Comparison of ENCODE assay signal across 9 cellular contexts in the genomic region with DNA sequence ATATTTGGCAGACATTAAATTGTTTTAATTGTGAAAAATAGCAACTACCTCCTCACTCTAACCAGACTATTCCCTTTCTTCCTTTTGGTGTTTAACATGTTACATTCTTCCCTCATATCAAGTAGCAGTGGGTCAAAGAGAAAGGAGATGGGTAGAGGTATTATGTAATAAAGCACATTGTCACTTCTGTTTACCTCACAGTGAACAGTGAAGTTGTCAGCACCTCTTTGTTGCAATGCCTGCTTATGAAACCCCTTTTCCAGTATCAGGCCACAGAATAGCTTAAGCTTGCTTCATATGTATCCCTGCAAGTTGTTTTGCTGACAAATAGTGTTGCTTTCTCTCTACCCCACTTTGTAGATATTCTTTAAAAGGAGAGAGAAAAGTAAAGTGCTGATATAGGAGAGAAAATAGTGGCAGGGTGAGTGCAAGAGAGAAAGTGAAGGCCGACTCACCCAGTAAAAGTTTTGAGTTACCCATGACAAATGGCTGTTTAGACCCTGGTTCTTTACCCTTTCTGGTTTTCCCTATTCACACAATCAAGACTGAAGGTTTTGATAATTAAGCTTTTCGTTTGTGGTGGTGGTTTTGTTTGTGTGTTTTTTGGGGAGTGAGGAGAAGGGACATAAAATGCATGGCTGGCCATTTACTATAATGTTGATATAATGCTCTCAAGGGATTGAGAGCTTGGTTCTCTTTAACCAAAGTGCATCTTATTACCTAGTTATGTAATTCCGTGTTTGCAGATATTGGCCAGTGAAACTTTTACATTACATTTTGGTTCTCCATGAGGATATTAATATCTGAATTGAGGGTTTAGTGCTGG. TPM values are rescaled to one million over a fixed set of nuclear protein-coding genes. Genes with fewer than 3 reads are reported as not detected.
DNase-seq lines count a peak whose midpoint lies in the region; ATAC-seq, FAIRE-seq and TF ChIP-seq lines count a peak whose summit lies in the region.
"Had no signal": no experiment of that assay in that cellular context is flagged by ENCODE, and none has a peak within 500 bp of the region (broad histone marks: within the 10 kb centered on the region; RNA-seq: fewer than 3 reads in every experiment).

No MANE protein-coding gene starts in this region.

- in situ Hi-C loops in IMR-90 (cut with MboI; ENCODE audit: low sequenced_read_pairs): no loop called here

- H2BK20ac ChIP-seq in IMR-90 (ENCODE audit: low read depth, low read length): no peak overlapping the region

- dilution Hi-C loops in IMR-90 (cut with HindIII; ENCODE audit: low sequenced_read_pairs, unreplicated experiment): no loop called here

- H3K4me2 ChIP-seq in IMR-90 (ENCODE audit: low read depth, low read length): peak overlapping the region; percentile 71
- peak overlapping the region; percentile 79 for H3K4me2 ChIP-seq in hepatocyte

- no peak overlapping the region for H4K5ac ChIP-seq in IMR-90 (ENCODE audit: low read depth, low read length)

- no peak overlapping the region for H3K14ac ChIP-seq in IMR-90 (replicated peaks; ENCODE audit: low read depth, low read length)

- BruUV-seq in IMR-90 (replicated peaks; lab: Mats Ljungman, UMichigan): no TSS peak

- H3K4me1 ChIP-seq in IMR-90 (ENCODE audit: control insufficient read depth, insufficient read depth, low read length) (peaks cover 8% of the 10 kb centered on the region), hepatocyte (ENCODE audit: insufficient read depth) (peaks cover 32% of the 10 kb centered on the region), small intestine (ENCODE audit: control insufficient read depth in 2 of 2, insufficient read depth in 1 of 2, low read depth in 1 of 2, low read length in 1 of 2) (peaks cover 3 to 7% of the 10 kb centered on the region in 2 donors)

- H3K9me3 ChIP-seq in IMR-90 (ENCODE audit: control insufficient read depth, insufficient read depth, low read length): peaks cover 3% of the 10 kb centered on the region; the same call in 1 of the 2 replicates
- no peaks in the 10 kb centered on the region for H3K9me3 ChIP-seq in hepatocyte (ENCODE audit: low read depth)
- H3K9me3 ChIP-seq in small intestine (ENCODE audit: control insufficient read depth, low read depth): no peaks in the 10 kb centered on the region

- no peak for TF ChIP-seq RAD21 in IMR-90 (IDR thresholded peaks at IDR 0.05; ENCODE audit: low read length)

- H3K27me3 ChIP-seq in IMR-90 (ENCODE audit: control insufficient read depth, insufficient read depth, low read length) (0 out of 2 replicates have a peak, but pooled peaks cover 2% of the 10 kb centered on the region), hepatocyte (no peaks in the 10 kb centered on the region), small intestine (ENCODE audit: control insufficient read depth in 2 of 2, insufficient read depth in 2 of 2, low read length in 2 of 2) (no peaks in the 10 kb centered on the region)

- no peaks in the 10 kb centered on the region for H3K9me2 ChIP-seq in hepatocyte (replicated peaks; ENCODE audit: insufficient read depth)

- H3K23ac ChIP-seq in IMR-90 (ENCODE audit: low read depth, low read length): peak overlapping the region; percentile 45

- no peak for TF ChIP-seq POLR2A in IMR-90 (IDR thresholded peaks at IDR 0.05; ENCODE audit: low read depth, low read length)

- H3K9ac ChIP-seq in IMR-90 (ENCODE audit: low read depth, low read length): no peak overlapping the region

- H3K56ac ChIP-seq in IMR-90 (ENCODE audit: extremely low read depth, insufficient read depth, low read length): no peak overlapping the region

- no peak overlapping the region for H2AK9ac ChIP-seq in IMR-90 (replicated peaks; ENCODE audit: low read depth, low read length, poor library complexity)

- H3K4me3 Mint-ChIP-seq in activated naive CD8-positive, alpha-beta T cell: peak overlapping the region; percentile 95

- TF ChIP-seq CTCF in IMR-90 (conservative IDR thresholded peaks at IDR 0.05; ENCODE audit: low read depth, low read length) (no peak), hepatocyte (IDR thresholded peaks at IDR 0.05; ENCODE audit: poor library complexity) (no peak), GM10266 (IDR thresholded peaks at IDR 0.05; ENCODE audit: control insufficient read depth, insufficient read depth, low read depth, missing control alignments) (no peak)

- ATAC-seq in IMR-90 (ENCODE audit: low read depth) (no peak), GM18870 (IDR thresholded peaks at IDR 0.05; ENCODE audit: unreplicated experiment) (no peak)

- H4K8ac ChIP-seq in IMR-90 (ENCODE audit: low read depth in 2 of 2, low read length in 2 of 2): no peak overlapping the region

- DNase-seq in IMR-90 (no peak), hepatocyte (ENCODE audit: low spot score) (no peak), small intestine (no peak), NCI-H510A treated with DMSO at 0.1 percent for 48 hours (lab: John Stamatoyannopoulos, UW) (no peak), NCI-H187 treated with DMSO at 0.1 percent for 48 hours (lab: John Stamatoyannopoulos, UW) (no peak), GM10266 (ENCODE audit: extremely low spot score) (no peak)
- DNase-seq: stimulated activated CD4-positive, alpha-beta T cell treated with anti-CD3 and anti-CD28 coated beads, Interleukin-2, amount 100 ng/mL, for 24 hours had no signal

- peak overlapping the region; percentile 64 for H3K27ac Mint-ChIP-seq in activated naive CD8-positive, alpha-beta T cell

- H3K4me1 Mint-ChIP-seq in activated naive CD8-positive, alpha-beta T cell (ENCODE audit: low read depth): peaks cover 83% of the 10 kb centered on the region

- H3K36me3 Mint-ChIP-seq in activated naive CD8-positive, alpha-beta T cell: no peaks in the 10 kb centered on the region

- no peak overlapping the region for H2BK15ac ChIP-seq in IMR-90 (ENCODE audit: low read depth, low read length)

- intact Hi-C loops in IMR-90 (cut with micrococcal nuclease): loop anchor here (5.0 to 10.0 kb wide), 2 partner anchors 346 to 528 kb away; no protein-coding TSS in a partner anchor

- H3K79me1 ChIP-seq in IMR-90 (ENCODE audit: low read depth in 1 of 2, low read length in 2 of 2): peaks cover 20 to 48% of the 10 kb centered on the region in 2 experiments

- H3K4me3 ChIP-seq in IMR-90 (ENCODE audit: insufficient read depth, low read depth, low read length): no peak overlapping the region
- H3K4me3 ChIP-seq in hepatocyte: no peak overlapping the region
- peak overlapping the region in 1 of 2 donors; percentile 35 for H3K4me3 ChIP-seq in small intestine (ENCODE audit: low read depth in 1 of 2, low read length in 2 of 2)

- peaks cover 6% of the 10 kb centered on the region; the same call in 1 of the 2 replicates for H3K9me1 ChIP-seq in IMR-90 (ENCODE audit: insufficient read depth, low read length)

- peaks cover 87% of the 10 kb centered on the region for H3K79me2 ChIP-seq in hepatocyte

- H3K27ac ChIP-seq in IMR-90 (ENCODE audit: insufficient read depth, low read length) (no peak overlapping the region), hepatocyte (no peak overlapping the region), small intestine (ENCODE audit: low read depth in 1 of 2, low read length in 1 of 2) (peak overlapping the region; percentile 0 to 33)

- CTCF ChIA-PET in IMR-90 (lab: Yijun Ruan, JAX): interaction anchor here (0.7 kb wide), 1 partner anchor 141 kb away, joined by 3 read pairs; no protein-coding TSS in a partner anchor

- H2AFZ ChIP-seq in IMR-90 (replicated peaks; ENCODE audit: low read length, poor library complexity) (no peak overlapping the region), hepatocyte (no peak overlapping the region)

- H3K4ac ChIP-seq in IMR-90 (ENCODE audit: low read depth, low read length): no peak overlapping the region

- no peaks in the 10 kb centered on the region for H3K9me3 Mint-ChIP-seq in activated naive CD8-positive, alpha-beta T cell (ENCODE audit: low read depth)

- no peaks in the 10 kb centered on the region for H3K27me3 Mint-ChIP-seq in activated naive CD8-positive, alpha-beta T cell

- POLR2A ChIA-PET in IMR-90 (lab: Charles Lee; ENCODE audit: unreplicated experiment): no interaction called here

- H2BK120ac ChIP-seq in IMR-90 (ENCODE audit: low read depth, low read length): no peak overlapping the region

- FAIRE-seq in small intestine (lab: Jason Lieb, UNC): no peak

- H2AK5ac ChIP-seq in IMR-90 (ENCODE audit: low read depth, low read length): no peak overlapping the region

- WGBS in IMR-90 (ENCODE audit: extremely low coverage in 2 of 2, insufficient read length in 1 of 2), 2 experiments: no CpG with 5 or more reads among the region's 3 CpGs
- WGBS in hepatocyte (ENCODE audit: low lambda C conversion rate, missing lambda C conversion rate): 51% methylated on average over 3 of the region's 3 CpGs
- 14 to 21% (median 16%) methylated on average over 3 of the region's 3 CpGs for WGBS in small intestine, 3 donors

- H4K20me1 ChIP-seq in IMR-90 (ENCODE audit: insufficient read depth, low read length) (peaks cover 17% of the 10 kb centered on the region; the same call in 1 of the 2 replicates), hepatocyte (ENCODE audit: insufficient read depth, poor library complexity, severe bottlenecking) (peaks cover 66% of the 10 kb centered on the region)

- no peak overlapping the region for H3K18ac ChIP-seq in IMR-90 (ENCODE audit: low read depth, low read length)

- H3K36me3 ChIP-seq in IMR-90 (ENCODE audit: control insufficient read depth, insufficient read depth, low read length) (peaks cover 2% of the 10 kb centered on the region; the same call in 1 of the 2 replicates), hepatocyte (replicated peaks; ENCODE audit: insufficient read depth, low read depth) (no peaks in the 10 kb centered on the region), small intestine (ENCODE audit: control insufficient read depth in 2 of 2, insufficient read depth in 2 of 2, low read length in 2 of 2) (peaks cover 0 to 2% of the 10 kb centered on the region in 2 donors)

- no peak overlapping the region for H2BK5ac ChIP-seq in IMR-90 (ENCODE audit: low read depth, low read length, poor library complexity, severe bottlenecking)

- no peak overlapping the region for H4K91ac ChIP-seq in IMR-90 (ENCODE audit: insufficient read depth, low read depth, low read length)

TF ChIP-seq in IMR-90, 13 proteins besides CTCF, POLR2A, EP300 and RAD21:
- TF ChIP-seq CEBPB (IDR thresholded peaks at IDR 0.05; ENCODE audit: low read depth, low read length): 0 out of 2 replicates have a peak, but pooled peaks have one; percentile 25
- TF ChIP-seq RCOR1 (IDR thresholded peaks at IDR 0.05; ENCODE audit: insufficient replicate concordance, low read length): no peak

RNA-seq across cellular contexts. Expression of gene ITM2B, which starts 3.7 kb away (rescaled TPM):
- total RNA-seq in IMR-90 (2012; rRNA removed) (51.1 and 76.9 TPM in 2 replicates), hepatocyte (438 and 449 TPM in 2 replicates)
- polyA plus RNA-seq in IMR-90 (2012; rRNA removed) (127 and 158 TPM in 2 replicates), hepatocyte (572 and 588 TPM in 2 replicates), small intestine (100 to 1,000 TPM; 288 to 437 (median 349) TPM)
- 74.9 and 83.1 TPM in 2 replicates for polyA plus RNA-seq in IMR-90 (2012; cell fraction: cytosol; rRNA removed)
- 22.2 and 62.3 TPM in 2 replicates for polyA plus RNA-seq in IMR-90 (2012; cell fraction: nucleus; rRNA removed; ENCODE audit: low replicate concordance)

Comparison
In these comparisons a context has a peak if more than half of its experiments do, and no peak if none do; other contexts are left out.
1. H3K27ac ChIP-seq: peak in small intestine (2 of 2); none in IMR-90 (single experiment) and hepatocyte (single experiment).